In the genomic region with DNA sequence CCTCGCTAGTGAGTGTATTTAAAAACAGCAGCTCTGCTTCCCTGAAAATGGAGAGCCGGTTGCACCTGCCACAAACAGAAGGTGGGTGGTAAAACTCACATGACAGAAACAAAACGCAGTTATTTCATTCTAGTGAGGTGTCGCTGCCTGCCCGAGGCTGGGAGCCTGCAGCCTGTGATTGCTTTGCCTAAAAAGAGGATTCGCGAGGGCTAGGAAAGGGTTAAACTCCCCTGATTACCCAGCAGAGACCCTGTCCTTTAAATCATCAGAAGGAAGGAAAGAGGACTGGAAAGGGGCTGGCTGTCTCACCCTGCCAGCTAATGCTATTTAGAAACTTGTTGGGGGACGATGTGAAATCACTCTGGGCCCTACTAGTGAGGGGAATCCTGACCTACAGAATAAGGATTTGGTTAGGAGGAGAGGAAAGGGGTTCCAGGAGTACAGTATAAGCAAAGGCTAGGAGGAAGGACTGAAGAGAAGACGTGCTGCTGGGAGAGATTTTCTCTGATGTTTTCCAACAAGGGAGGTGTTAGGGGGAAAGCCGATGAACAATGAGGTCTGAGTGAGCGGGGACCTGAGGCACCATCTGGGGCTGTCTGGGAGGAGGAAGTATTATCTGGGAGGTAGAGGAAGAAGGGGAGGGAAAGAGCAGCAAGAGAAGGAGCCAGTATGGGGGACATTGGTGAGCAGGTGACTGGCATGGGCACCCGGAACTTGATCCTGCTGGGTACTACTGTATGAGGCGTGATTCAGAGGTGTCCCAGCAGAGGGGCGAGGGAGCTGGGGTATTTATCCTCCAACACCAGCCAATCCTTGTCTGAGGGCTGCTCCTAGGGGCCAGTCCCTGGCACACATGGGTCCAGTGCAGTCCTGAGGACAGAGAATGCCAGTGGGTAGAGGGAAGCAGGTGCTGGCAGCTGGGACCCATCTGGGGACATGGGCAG, we compare ENCODE assay signal across 30 cellular contexts. TPM values are rescaled to one million over a fixed set of nuclear protein-coding genes. Genes with fewer than 3 reads are reported as not detected.
DNase-seq lines count a peak whose midpoint lies in the region; TF ChIP-seq lines count a peak whose summit lies in the region.
"Had no signal": no experiment of that assay in that cellular context is flagged by ENCODE, and none has a peak within 500 bp of the region (broad histone marks: within the 10 kb centered on the region; RNA-seq: fewer than 3 reads in every experiment).

No MANE protein-coding gene starts in this region.

- BruUV-seq in A673 (replicated peaks; lab: Mats Ljungman, UMichigan), result no TSS peak

- no peaks in the 10 kb centered on the region for H3K36me3 Mint-ChIP-seq in endodermal cell (ENCODE audit: low read depth)
- H3K36me3 Mint-ChIP-seq: activated naive CD8-positive, alpha-beta T cell treated with anti-CD3 and anti-CD28 coated beads for 36 hours had no signal

- H3K27ac Mint-ChIP-seq in endodermal cell, result no peak overlapping the region
- H3K27ac Mint-ChIP-seq: activated naive CD8-positive, alpha-beta T cell treated with anti-CD3 and anti-CD28 coated beads for 36 hours; activated T-helper 2 cell treated with anti-CD3 and anti-CD28 coated beads, Interferon-gamma antibody, Interleukin-2, Interleukin-4, amounts not matched to agents 10 μg/mL and 5 μg/mL and 100 μg/mL, durations not matched to agents 14 hours and 24 hours and 36 hours had no signal

- no peaks in the 10 kb centered on the region for H3K9me3 ChIP-seq in endodermal cell (ENCODE audit: control insufficient read depth, low read length)
- no peaks in the 10 kb centered on the region for H3K9me3 ChIP-seq in A673 (ENCODE audit: low read depth, low read length, poor library complexity, severe bottlenecking)
- H3K9me3 ChIP-seq: HAP-1, mucosa of descending colon, psoas muscle had no signal

- H3K9ac ChIP-seq in endodermal cell (ENCODE audit: extremely low read depth, low read length, poor library complexity, severe bottlenecking), result no peak overlapping the region
- H3K9ac ChIP-seq: KMS-11 had no signal

- H3K4me1 ChIP-seq in endodermal cell (ENCODE audit: control insufficient read depth, insufficient read depth, low read length) (peaks cover 12% of the 10 kb centered on the region), A673 (ENCODE audit: insufficient read depth, low read length, poor library complexity, severe bottlenecking) (no peaks in the 10 kb centered on the region)
- H3K4me1 ChIP-seq: foreskin keratinocyte, HAP-1, Peyer's patch, psoas muscle, SJSA1 had no signal

- H3K27ac ChIP-seq in endodermal cell (ENCODE audit: low read depth, low read length) (peak overlapping the region; percentile 91), A673 (ENCODE audit: low read depth, low read length, poor library complexity, severe bottlenecking) (no peak overlapping the region)
- H3K27ac ChIP-seq: C4-2B, foreskin keratinocyte, hepatocyte, KMS-11, Peyer's patch, psoas muscle, SJSA1 had no signal

- 28 to 29% methylated on average over 10 to 14 of the region's 14 CpGs for WGBS in endodermal cell (ENCODE audit: insufficient coverage in 1 of 2, insufficient read length in 1 of 2), 2 experiments

- peak; percentile 9 for TF ChIP-seq CTCF in endodermal cell (conservative IDR thresholded peaks at IDR 0.05)
- no peak for TF ChIP-seq CTCF in A673 (conservative IDR thresholded peaks at IDR 0.05; ENCODE audit: low read depth, low read length)

- H3K4me1 Mint-ChIP-seq in endodermal cell, result peaks cover 19% of the 10 kb centered on the region
- H3K4me1 Mint-ChIP-seq: activated naive CD8-positive, alpha-beta T cell treated with anti-CD3 and anti-CD28 coated beads for 36 hours had no signal

- peak overlapping the region; percentile 21 for H3K4me3 ChIP-seq in endodermal cell (ENCODE audit: low read length)
- no peak overlapping the region for H3K4me3 ChIP-seq in A673 (ENCODE audit: low read depth, low read length, poor library complexity, severe bottlenecking)
- H3K4me3 ChIP-seq: HAP-1, hepatocyte, mucosa of descending colon, Peyer's patch, psoas muscle, SJSA1 had no signal

- CTCF ChIA-PET in A673 (lab: Charles Lee), result no interaction called here

- POLR2A ChIA-PET in A673 (lab: Charles Lee; ENCODE audit: low non-redundant PET), result no interaction called here

- peaks cover 87% of the 10 kb centered on the region for H3K27me3 Mint-ChIP-seq in endodermal cell (ENCODE audit: insufficient read depth)

- H3K36me3 ChIP-seq in endodermal cell (ENCODE audit: control insufficient read depth, insufficient read depth, low read length) (no peaks in the 10 kb centered on the region), A673 (ENCODE audit: insufficient read depth, low read length, poor library complexity, severe bottlenecking) (no peaks in the 10 kb centered on the region)
- H3K36me3 ChIP-seq: HAP-1, Peyer's patch, SJSA1 had no signal

- intact Hi-C loops in A673 (cut with micrococcal nuclease; ENCODE audit: unreplicated experiment), result no loop called here

- H3K4me3 Mint-ChIP-seq in endodermal cell, result no peak overlapping the region
- H3K4me3 Mint-ChIP-seq: activated naive CD8-positive, alpha-beta T cell treated with anti-CD3 and anti-CD28 coated beads for 36 hours had no signal

- H3K27me3 ChIP-seq in endodermal cell (ENCODE audit: control insufficient read depth, insufficient read depth, low read length, poor library complexity, severe bottlenecking), result peaks cover 85% of the 10 kb centered on the region
- peaks cover 57% of the 10 kb centered on the region for H3K27me3 ChIP-seq in A673 (replicated peaks; ENCODE audit: insufficient read depth, low read depth, low read length, poor library complexity)

- no peaks in the 10 kb centered on the region for H3K9me3 Mint-ChIP-seq in endodermal cell
- H3K9me3 Mint-ChIP-seq: activated T-helper 2 cell treated with anti-CD3 and anti-CD28 coated beads, Interferon-gamma antibody, Interleukin-2, Interleukin-4, amounts not matched to agents 10 μg/mL and 5 μg/mL and 100 μg/mL, durations not matched to agents 14 hours and 24 hours and 36 hours had no signal

- DNase-seq in NCI-H748 (lab: John Stamatoyannopoulos, UW; ENCODE audit: unreplicated experiment) (peak; percentile 17), NCI-H748 treated with DMSO at 0.1 percent for 48 hours (lab: John Stamatoyannopoulos, UW) (no peak), NCI-H2107 treated with DMSO at 0.1 percent for 48 hours (lab: John Stamatoyannopoulos, UW; ENCODE audit: unreplicated experiment) (peak; percentile 21), endodermal cell (peak; percentile 52), retina (peak; percentile 75), A673 (ENCODE audit: low spot score) (no peak), HUDEP-2 (lab: John Stamatoyannopoulos, UW; ENCODE audit: unreplicated experiment in 76 of 76) (no peak)
- DNase-seq: activated CD4-positive, alpha-beta T cell treated with anti-CD3 and anti-CD28 coated beads, Interleukin-2, amount 50 U/mL, for 4 hours; activated CD8-positive, alpha-beta memory T cell treated with anti-CD3 and anti-CD28 coated beads, Interleukin-2, amount 50 U/mL, for 4 hours; activated naive CD8-positive, alpha-beta T cell treated with anti-CD3 and anti-CD28 coated beads for 36 hours; effector CD4-positive, alpha-beta T cell; GF-D8; left ventricle myocardium superior; mucosa of descending colon; MV-4-11; NK-92 treated with Interleukin-12 subunit alpha and Interleukin-12 subunit beta, amount 100 ng/mL, for 24 hours; Peyer's patch; psoas muscle; T-helper 2 cell had no signal

RNA-seq across cellular contexts. Expression of a gene that starts 55.7 kb away (rescaled TPM):
- total RNA-seq in endodermal cell, result 100 to 1,000 TPM; 226 to 248 TPM
- 178 TPM for polyA plus RNA-seq in endodermal cell (2013, experiment 1 of 2)
- polyA plus RNA-seq in endodermal cell (2013, experiment 2 of 2), result 175 TPM
- 215 and 240 TPM in 2 replicates for total RNA-seq in A673 (2021)

RNA-seq across cellular contexts. Expression of a gene that starts 58.9 kb away (rescaled TPM):
- total RNA-seq in endodermal cell (not detected), A673 (2021) (not detected in 2 replicates)
- not detected for polyA plus RNA-seq in endodermal cell (2013, experiment 1 of 2)
- not detected for polyA plus RNA-seq in endodermal cell (2013, experiment 2 of 2)
- total RNA-seq: activated naive CD8-positive, alpha-beta T cell treated with anti-CD3 and anti-CD28 coated beads for 36 hours; activated T-helper 2 cell treated with anti-CD3 and anti-CD28 coated beads, Interferon-gamma antibody, Interleukin-2, Interleukin-4, amounts not matched to agents 10 μg/mL and 5 μg/mL and 100 μg/mL, durations not matched to agents 14 hours and 24 hours and 36 hours; cerebellum; foreskin keratinocyte; hepatocyte; left ventricle myocardium superior; mucosa of descending colon; Peyer's patch; psoas muscle; SJSA1; skeletal muscle tissue; urinary bladder had no signal
- polyA plus RNA-seq: esophagus, foreskin keratinocyte, hepatocyte, psoas muscle, urinary bladder had no signal

Comparison
In these comparisons a context has a peak if more than half of its experiments do, and no peak if none do; other contexts are left out.
1. DNase-seq: peak in NCI-H748 (single experiment), NCI-H2107 treated with DMSO at 0.1 percent for 48 hours (single experiment), endodermal cell (single experiment) and retina (single experiment); none in NCI-H748 treated with DMSO at 0.1 percent for 48 hours (single experiment), A673 (single experiment) and HUDEP-2 (0 of 76).